In genomic region chr9:78278801-78279200, GRCh38 we compare ENCODE assay signal across 13 cellular contexts.
"Had no signal": no experiment of that assay in that cellular context is flagged by ENCODE, and none has a peak within 500 bp of the region (broad histone marks: within the 10 kb centered on the region; RNA-seq: fewer than 3 reads in every experiment).

No MANE protein-coding gene starts in this region.

- H3K36me3 ChIP-seq: upper lobe of left lung, WERI-Rb-1 had no signal

- H3K36me3 Mint-ChIP-seq: activated CD4-positive, alpha-beta memory T cell treated with anti-CD3 and anti-CD28 coated beads for 36 hours had no signal

- H3K4me1 Mint-ChIP-seq: central memory CD8-positive, alpha-beta T cell; neural crest cell had no signal

- DNase-seq: activated CD4-positive, alpha-beta memory T cell treated with anti-CD3 and anti-CD28 coated beads for 36 hours; erythroblast; kidney; left ventricle myocardium superior; upper lobe of left lung; WERI-Rb-1 had no signal

- H3K27ac Mint-ChIP-seq: activated CD4-positive, alpha-beta memory T cell treated with anti-CD3 and anti-CD28 coated beads for 36 hours; activated naive CD8-positive, alpha-beta T cell; progenitor cell of endocrine pancreas; stimulated activated naive CD8-positive, alpha-beta T cell treated with anti-CD3 and anti-CD28 coated beads, Interleukin-15, Interleukin-2, amounts not matched to agents 100 ng/mL and 50 ng/mL, for 24 hours had no signal

- H3K9me3 ChIP-seq: upper lobe of left lung had no signal

- H3K27me3 ChIP-seq: upper lobe of left lung had no signal

- H3K4me3 ChIP-seq: coronary artery, upper lobe of left lung had no signal

- H3K27ac ChIP-seq: coronary artery, upper lobe of left lung, WERI-Rb-1 had no signal

- H3K9me3 Mint-ChIP-seq: brain; central memory CD8-positive, alpha-beta T cell had no signal

- H3K27me3 Mint-ChIP-seq: activated naive CD8-positive, alpha-beta T cell; brain; central memory CD8-positive, alpha-beta T cell; progenitor cell of endocrine pancreas; stimulated activated naive CD8-positive, alpha-beta T cell treated with anti-CD3 and anti-CD28 coated beads, Interleukin-15, Interleukin-2, amounts not matched to agents 100 ng/mL and 50 ng/mL, for 24 hours had no signal

- H3K4me3 Mint-ChIP-seq: activated CD4-positive, alpha-beta memory T cell treated with anti-CD3 and anti-CD28 coated beads for 36 hours; activated naive CD8-positive, alpha-beta T cell; brain; central memory CD8-positive, alpha-beta T cell; neural crest cell; stimulated activated naive CD8-positive, alpha-beta T cell treated with anti-CD3 and anti-CD28 coated beads, Interleukin-15, Interleukin-2, amounts not matched to agents 100 ng/mL and 50 ng/mL, for 24 hours had no signal
